Comparison of ENCODE assay signal across 1 cellular context in genomic region chr17:57665128-57665527, GRCh38.
TF ChIP-seq lines count a peak whose summit lies in the region.

No MANE protein-coding gene starts in this region.

TF ChIP-seq in GM23338, 12 proteins besides CTCF, POLR2A, EP300 and RAD21 (continued from another document):
- TF ChIP-seq ETS1 (IDR thresholded peaks at IDR 0.05): no peak
- no peak for TF ChIP-seq JUNB (IDR thresholded peaks at IDR 0.05; ENCODE audit: unreplicated experiment)
- no peak for TF ChIP-seq ZNF331 (CRISPR knock-in tag; IDR thresholded peaks at IDR 0.05; ENCODE audit: low read depth)
- no peak for TF ChIP-seq STAT1 (IDR thresholded peaks at IDR 0.05; ENCODE audit: unreplicated experiment)
- TF ChIP-seq EZH2phosphoT487 (IDR thresholded peaks at IDR 0.05; ENCODE audit: unreplicated experiment): no peak
- TF ChIP-seq ZNF114 (CRISPR knock-in tag; IDR thresholded peaks at IDR 0.05): no peak
- no peak for TF ChIP-seq EZH2 (IDR thresholded peaks at IDR 0.05; ENCODE audit: low read depth, unreplicated experiment)
